1 cellular context compared by ENCODE assay signal in the genomic region with DNA sequence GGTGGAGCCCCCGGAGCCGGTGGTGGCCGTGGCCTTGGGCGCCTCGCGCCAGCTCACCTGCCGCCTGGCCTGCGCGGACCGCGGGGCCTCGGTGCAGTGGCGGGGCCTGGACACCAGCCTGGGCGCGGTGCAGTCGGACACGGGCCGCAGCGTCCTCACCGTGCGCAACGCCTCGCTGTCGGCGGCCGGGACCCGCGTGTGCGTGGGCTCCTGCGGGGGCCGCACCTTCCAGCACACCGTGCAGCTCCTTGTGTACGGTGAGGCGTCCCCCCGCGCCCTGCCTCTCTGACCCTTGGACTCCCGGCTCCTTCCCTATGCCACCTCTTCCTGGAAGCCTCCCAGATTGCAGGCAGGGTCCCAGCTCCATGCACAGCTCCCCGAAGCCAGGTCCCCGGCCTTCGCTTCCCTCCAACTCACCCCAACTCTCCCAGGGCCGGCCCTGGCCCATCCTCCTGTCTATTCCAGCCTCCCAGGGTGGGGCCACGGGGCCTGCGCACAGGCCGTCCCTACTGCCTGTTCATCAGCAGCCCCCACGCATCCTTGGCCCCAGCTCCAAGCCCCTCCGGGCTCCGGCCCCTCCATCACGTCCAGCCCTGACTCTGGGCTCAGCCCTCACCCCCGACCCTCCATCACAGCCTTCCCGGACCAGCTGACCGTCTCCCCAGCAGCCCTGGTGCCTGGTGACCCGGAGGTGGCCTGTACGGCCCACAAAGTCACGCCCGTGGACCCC.
TF ChIP-seq lines count a peak whose summit lies in the region.

No MANE protein-coding gene starts in this region.

TF ChIP-seq in A549, 52 proteins besides CTCF, POLR2A, EP300 and RAD21:
- TF ChIP-seq PBX3 (IDR thresholded peaks at IDR 0.05), result no peak
- TF ChIP-seq ZFP36 (IDR thresholded peaks at IDR 0.05; ENCODE audit: borderline replicate concordance, partially characterized antibody), result peak; percentile 98
TF ChIP-seq in A549: peak in this region for 1.
